21 cellular contexts compared by ENCODE assay signal in genomic region chr3:170804095-170804494, GRCh38.
A peak's percentile ranks its signal among the peaks of the same experiment; 100 is the strongest.
DNase-seq lines count a peak whose midpoint lies in the region; ATAC-seq, FAIRE-seq and TF ChIP-seq lines count a peak whose summit lies in the region.
"Had no signal": no experiment of that assay in that cellular context is flagged by ENCODE, and none has a peak within 500 bp of the region (broad histone marks: within the 10 kb centered on the region; RNA-seq: fewer than 3 reads in every experiment).

No MANE protein-coding gene starts in this region.

- H2AFZ ChIP-seq in ACC112 (ENCODE audit: low read length, unreplicated experiment) (peak overlapping the region; percentile 22), endothelial cell of umbilical vein (ENCODE audit: low read depth, low read length) (peak overlapping the region; percentile 75)

- no peak overlapping the region for H3K4me2 ChIP-seq in endothelial cell of umbilical vein (ENCODE audit: insufficient read depth, low read length)
- H3K4me2 ChIP-seq: GM23338 had no signal

- H3K27ac Mint-ChIP-seq in nephron = peak overlapping the region; percentile 87 to 90 (median 88)
- H3K27ac Mint-ChIP-seq: CD4-positive, alpha-beta T cell; GM23338 had no signal

- intact Hi-C loops in endothelial cell of umbilical vein (cut with micrococcal nuclease) = loop anchor here (5.0 to 10.0 kb wide), 2 partner anchors 192 to 219 kb away; partner anchors contain the start of gene SLC7A14

- H3K9me3 ChIP-seq in endothelial cell of umbilical vein (replicated peaks; ENCODE audit: control insufficient read depth, insufficient read depth, low read length) = no peaks in the 10 kb centered on the region
- H3K9me3 ChIP-seq: HAP-1 had no signal

- H3K27ac ChIP-seq in ACC112 (ENCODE audit: low read depth, low read length) = peak overlapping the region; percentile 99
- H3K27ac ChIP-seq in endothelial cell of umbilical vein (ENCODE audit: insufficient read depth, low read depth, low read length) = peak overlapping the region; percentile 76

- CTCF ChIA-PET in endothelial cell of umbilical vein (lab: Charles Lee) = interaction anchor here (1.6 to 2.7 kb wide), 3 partner anchors 8 to 390 kb away, joined by 6 to 17 read pairs (median 15); partner anchors contain the start of gene CLDN11

- no peak overlapping the region for H3K9ac ChIP-seq in endothelial cell of umbilical vein (replicated peaks; ENCODE audit: extremely low read depth, insufficient read depth, low read length)

- H3K36me3 ChIP-seq in ACC112 (ENCODE audit: insufficient read depth, low read length) = no peaks in the 10 kb centered on the region
- no peaks in the 10 kb centered on the region for H3K36me3 ChIP-seq in endothelial cell of umbilical vein (ENCODE audit: control insufficient read depth in 2 of 2, extremely low read depth in 1 of 2, insufficient read depth in 2 of 2, low read length in 2 of 2)
- H3K36me3 ChIP-seq: HAP-1 had no signal

- BruUV-seq in endothelial cell of umbilical vein (replicated peaks; lab: Mats Ljungman, UMichigan) = no TSS peak

- H3K4me1 Mint-ChIP-seq in nephron = peaks cover 39% of the 10 kb centered on the region

- no peaks in the 10 kb centered on the region for H3K36me3 Mint-ChIP-seq in nephron (ENCODE audit: low read depth)

- DNase-seq in LHCN-M2 (ENCODE audit: low read depth) = peak; percentile 24
- no peak for DNase-seq in endothelial cell of umbilical vein (ENCODE audit: low read depth, low spot score)
- no peak for DNase-seq in HuH-7 (ENCODE audit: low spot score)
- DNase-seq: CD4-positive, alpha-beta T cell; COR-L47; DMS79 treated with DMSO at 0.1 percent for 48 hours; NCI-H1092 treated with DMSO at 0.1 percent for 48 hours; NCI-H1436 treated with DMSO at 0.1 percent for 48 hours; NCI-H2029 treated with DMSO at 0.1 percent for 48 hours; NCI-H226; NCI-H510A treated with DMSO at 0.1 percent for 48 hours; NCI-H82 had no signal

- H3K9me1 ChIP-seq in endothelial cell of umbilical vein (replicated peaks; ENCODE audit: control insufficient read depth, extremely low read depth, insufficient read depth, low read length) = no peaks in the 10 kb centered on the region

- H3K4me1 ChIP-seq in ACC112 (ENCODE audit: control insufficient read depth, insufficient read depth, low read length, unreplicated experiment) (peaks cover 43% of the 10 kb centered on the region), endothelial cell of umbilical vein (ENCODE audit: control insufficient read depth, extremely low read depth, insufficient read depth, low read length) (peaks cover 40% of the 10 kb centered on the region)

- H3K79me2 ChIP-seq in ACC112 (ENCODE audit: control insufficient read depth, insufficient read depth, low read length, unreplicated experiment) (no peaks in the 10 kb centered on the region), endothelial cell of umbilical vein (ENCODE audit: control insufficient read depth, insufficient read depth, low read length) (no peaks in the 10 kb centered on the region)

- POLR2A ChIA-PET in endothelial cell of umbilical vein (lab: Charles Lee) = interaction anchor here (0.6 kb wide), 1 partner anchor 53 kb away, joined by 3 read pairs; no protein-coding TSS in a partner anchor

- peaks cover 6% of the 10 kb centered on the region for H3K9me3 Mint-ChIP-seq in nephron

- no peak for FAIRE-seq in endothelial cell of umbilical vein (lab: Jason Lieb, UNC)
- FAIRE-seq: A204.1, GM12878 had no signal

- dilution Hi-C loops in endothelial cell of umbilical vein (cut with MboI; ENCODE audit: extremely low pct_ligation_motif_present, low sequenced_read_pairs) = no loop called here

- TF ChIP-seq POLR2A in endothelial cell of umbilical vein (IDR thresholded peaks at IDR 0.05; ENCODE audit: low read depth, low read length) = no peak

- no peaks in the 10 kb centered on the region for H3K27me3 Mint-ChIP-seq in nephron (ENCODE audit: low read depth)

- H3K27me3 ChIP-seq in ACC112 (ENCODE audit: insufficient read depth, low read length) = no peaks in the 10 kb centered on the region
- no peaks in the 10 kb centered on the region for H3K27me3 ChIP-seq in endothelial cell of umbilical vein (ENCODE audit: control insufficient read depth in 2 of 2, insufficient read depth in 2 of 2, low read length in 2 of 2)

- no peak overlapping the region for H3K4me3 Mint-ChIP-seq in nephron
- H3K4me3 Mint-ChIP-seq: CD4-positive, alpha-beta T cell; GM23338 had no signal

- no peaks in the 10 kb centered on the region for H4K20me1 ChIP-seq in endothelial cell of umbilical vein (replicated peaks; ENCODE audit: control insufficient read depth, extremely low read depth, insufficient read depth, low read length)

- ATAC-seq in GM21423 (IDR thresholded peaks at IDR 0.05; ENCODE audit: unreplicated experiment) = no peak
- ATAC-seq in HG03442 (IDR thresholded peaks at IDR 0.05; ENCODE audit: unreplicated experiment) = no peak
- ATAC-seq: GM12878, GM23338, Right ventricle myocardium inferior had no signal

- no peak overlapping the region for H3K4me3 ChIP-seq in ACC112 (ENCODE audit: low read depth, low read length)
- no peak overlapping the region for H3K4me3 ChIP-seq in endothelial cell of umbilical vein (replicated peaks in 1 of 3; ENCODE audit: insufficient read depth in 1 of 3, low read depth in 1 of 3, low read length in 3 of 3)
- H3K4me3 ChIP-seq: GM12878, GM23338, HAP-1 had no signal

- no peak for TF ChIP-seq CTCF in endothelial cell of umbilical vein (IDR thresholded peaks at IDR 0.05; ENCODE audit: extremely low read depth in 1 of 2, insufficient read depth in 1 of 2, low read depth in 1 of 2, low read length in 2 of 2)
- no peak for TF ChIP-seq CTCF in nephron (IDR thresholded peaks at IDR 0.05; ENCODE audit: unreplicated experiment in 3 of 3)

TF ChIP-seq in endothelial cell of umbilical vein, 7 proteins besides CTCF, POLR2A, EP300 and RAD21:
- TF ChIP-seq EZH2 (IDR thresholded peaks at IDR 0.05; ENCODE audit: borderline replicate concordance, low read depth, low read length, severe bottlenecking) (no peak), MAX (IDR thresholded peaks at IDR 0.05; ENCODE audit: insufficient read depth, insufficient read length) (no peak), JUN (IDR thresholded peaks at IDR 0.05; ENCODE audit: borderline replicate concordance, insufficient read depth, insufficient read length, low read depth) (no peak), MYC (IDR thresholded peaks at IDR 0.05; ENCODE audit: low read depth, low read length) (no peak), POLR2AphosphoS5 (IDR thresholded peaks at IDR 0.05; ENCODE audit: insufficient read depth, low read depth, low read length) (no peak), GATA2 (IDR thresholded peaks at IDR 0.05; ENCODE audit: insufficient read depth, insufficient read length, low read depth, low read length) (no peak), FOS (IDR thresholded peaks at IDR 0.05; ENCODE audit: borderline replicate concordance, insufficient read depth, low read length) (no peak)
